9 cellular contexts compared by ENCODE assay signal in the genomic region with DNA sequence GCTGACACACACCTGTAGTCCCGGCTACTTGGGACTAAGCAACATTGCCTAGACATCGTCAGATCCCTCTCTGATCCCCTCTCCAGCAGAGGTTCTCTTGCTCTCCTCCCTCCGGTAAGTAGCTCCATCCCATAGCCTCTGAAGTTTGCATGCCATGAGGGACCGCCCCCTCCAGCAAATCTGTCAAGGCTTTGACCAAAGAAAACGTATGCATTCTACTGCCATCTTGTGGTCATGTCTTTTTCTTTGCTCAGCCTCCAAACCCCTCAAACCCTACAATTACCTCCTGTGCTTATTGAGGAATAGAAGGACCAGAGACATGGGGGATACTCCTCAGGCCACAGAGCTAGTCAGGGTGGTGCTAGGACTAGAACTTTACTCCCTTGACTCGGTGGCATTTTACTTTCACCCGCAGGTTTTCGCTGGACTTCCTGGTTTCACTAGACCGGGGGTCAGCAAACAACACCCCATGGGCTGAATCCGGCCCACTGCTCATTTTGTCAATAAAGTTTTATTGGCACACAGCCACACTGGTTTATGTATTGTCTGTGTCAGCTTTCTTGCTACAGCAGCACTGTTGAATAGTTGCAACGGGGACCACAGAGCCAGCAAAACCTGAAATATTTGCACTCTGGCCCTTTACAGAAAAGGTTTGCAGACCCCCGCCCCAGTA.
DNase-seq lines count a peak whose midpoint lies in the region; ATAC-seq lines count a peak whose summit lies in the region.
"Had no signal": no experiment of that assay in that cellular context is flagged by ENCODE, and none has a peak within 500 bp of the region (broad histone marks: within the 10 kb centered on the region; RNA-seq: fewer than 3 reads in every experiment).

No MANE protein-coding gene starts in this region.

- no peak overlapping the region for H3K4me3 Mint-ChIP-seq in activated naive CD4-positive, alpha-beta T cell treated with anti-CD3 and anti-CD28 coated beads for 36 hours
- H3K4me3 Mint-ChIP-seq: activated naive CD8-positive, alpha-beta T cell treated with anti-CD3 and anti-CD28 coated beads, Interleukin-2, amount 10 ng/mL, durations not matched to agents 7 days and 5 days had no signal

- peaks cover 4% of the 10 kb centered on the region for H3K36me3 Mint-ChIP-seq in activated naive CD4-positive, alpha-beta T cell treated with anti-CD3 and anti-CD28 coated beads for 36 hours (ENCODE audit: low read depth)
- H3K36me3 Mint-ChIP-seq: activated naive CD8-positive, alpha-beta T cell treated with anti-CD3 and anti-CD28 coated beads, Interleukin-2, amount 10 ng/mL, durations not matched to agents 7 days and 5 days had no signal

- no peak overlapping the region for H3K4me3 ChIP-seq in SK-N-MC
- no peak overlapping the region for H3K4me3 ChIP-seq in effector memory CD4-positive, alpha-beta T cell (ENCODE audit: insufficient read depth, low read depth, low read length, poor library complexity, severe bottlenecking)

- intact Hi-C loops in activated naive CD4-positive, alpha-beta T cell treated with anti-CD3 and anti-CD28 coated beads for 36 hours (cut with micrococcal nuclease), result loop anchor here (5.0 kb wide), 1 partner anchor 1177 kb away; a partner anchor contains a TSS

- peak; percentile 36 for DNase-seq in activated naive CD4-positive, alpha-beta T cell treated with anti-CD3 and anti-CD28 coated beads for 36 hours
- DNase-seq in activated naive CD4-positive, alpha-beta T cell treated with anti-CD3 and anti-CD28 coated beads, Interleukin-2, amount 50 U/mL, for 16 hours, result no peak
- DNase-seq in NCI-H1105 treated with DMSO at 0.1 percent for 48 hours (lab: John Stamatoyannopoulos, UW) (peak; percentile 23), SK-N-MC (ENCODE audit: low read depth, low spot score) (peak; percentile 86), globus pallidus (ENCODE audit: low spot score) (peak; percentile 24)
- DNase-seq in stimulated activated CD8-positive, alpha-beta memory T cell treated with anti-CD3 and anti-CD28 coated beads, Interleukin-4, amount 100 ng/mL, for 48 hours, result peak; percentile 28
- DNase-seq in effector memory CD4-positive, alpha-beta T cell, result no peak
- DNase-seq: activated naive CD8-positive, alpha-beta T cell treated with anti-CD3 and anti-CD28 coated beads, Interleukin-2, amount 10 ng/mL, durations not matched to agents 7 days and 5 days had no signal

- H3K27me3 Mint-ChIP-seq in activated naive CD4-positive, alpha-beta T cell treated with anti-CD3 and anti-CD28 coated beads for 36 hours (ENCODE audit: low read depth), result peaks cover 14% of the 10 kb centered on the region
- H3K27me3 Mint-ChIP-seq: activated naive CD8-positive, alpha-beta T cell treated with anti-CD3 and anti-CD28 coated beads, Interleukin-2, amount 10 ng/mL, durations not matched to agents 7 days and 5 days had no signal

- H3K4me1 Mint-ChIP-seq in activated naive CD4-positive, alpha-beta T cell treated with anti-CD3 and anti-CD28 coated beads for 36 hours (ENCODE audit: low read depth), result no peaks in the 10 kb centered on the region
- H3K4me1 Mint-ChIP-seq: activated naive CD8-positive, alpha-beta T cell treated with anti-CD3 and anti-CD28 coated beads, Interleukin-2, amount 10 ng/mL, durations not matched to agents 7 days and 5 days had no signal

- no peak overlapping the region for H3K27ac Mint-ChIP-seq in activated naive CD4-positive, alpha-beta T cell treated with anti-CD3 and anti-CD28 coated beads for 36 hours
- H3K27ac Mint-ChIP-seq: activated naive CD8-positive, alpha-beta T cell treated with anti-CD3 and anti-CD28 coated beads, Interleukin-2, amount 10 ng/mL, durations not matched to agents 7 days and 5 days had no signal

- no peaks in the 10 kb centered on the region for H3K36me3 ChIP-seq in SK-N-MC (ENCODE audit: insufficient read depth, low read length)
- H3K36me3 ChIP-seq in effector memory CD4-positive, alpha-beta T cell (ENCODE audit: control insufficient read depth, insufficient read depth, low read length), result no peaks in the 10 kb centered on the region

- H3K27me3 ChIP-seq in effector memory CD4-positive, alpha-beta T cell (replicated peaks; ENCODE audit: control insufficient read depth, insufficient read depth, low read length, poor library complexity, severe bottlenecking), result no peaks in the 10 kb centered on the region

- no peak overlapping the region for H3K9ac ChIP-seq in SK-N-MC (ENCODE audit: insufficient read length)

- H3K4me1 ChIP-seq in effector memory CD4-positive, alpha-beta T cell (ENCODE audit: control insufficient read depth, insufficient read depth, low read length, poor library complexity, severe bottlenecking), result no peaks in the 10 kb centered on the region

- CTCF ChIA-PET in activated naive CD4-positive, alpha-beta T cell treated with anti-CD3 and anti-CD28 coated beads for 36 hours (lab: Charles Lee), result no interaction called here

- no peak overlapping the region for H3K27ac ChIP-seq in SK-N-MC
- no peak overlapping the region for H3K27ac ChIP-seq in effector memory CD4-positive, alpha-beta T cell (ENCODE audit: insufficient read depth, low read length, poor library complexity, severe bottlenecking)

- 0 out of 2 replicates have a peak, but pooled peaks cover 2% of the 10 kb centered on the region for H3K9me3 ChIP-seq in SK-N-MC (ENCODE audit: low read depth, low read length)
- H3K9me3 ChIP-seq in effector memory CD4-positive, alpha-beta T cell (ENCODE audit: control insufficient read depth, low read length), result no peaks in the 10 kb centered on the region

- H3K9me3 Mint-ChIP-seq in activated naive CD4-positive, alpha-beta T cell treated with anti-CD3 and anti-CD28 coated beads for 36 hours, result peaks cover 18% of the 10 kb centered on the region

- no peak for ATAC-seq in HG02623 (IDR thresholded peaks at IDR 0.05; ENCODE audit: unreplicated experiment)

Comparison
In these comparisons a context has a peak if more than half of its experiments do, and no peak if none do; other contexts are left out.
1. DNase-seq: peak in activated naive CD4-positive, alpha-beta T cell treated with anti-CD3 and anti-CD28 coated beads for 36 hours (single experiment), NCI-H1105 treated with DMSO at 0.1 percent for 48 hours (single experiment), SK-N-MC (single experiment), globus pallidus (single experiment) and stimulated activated CD8-positive, alpha-beta memory T cell treated with anti-CD3 and anti-CD28 coated beads, Interleukin-4, amount 100 ng/mL, for 48 hours (single experiment); none in activated naive CD4-positive, alpha-beta T cell treated with anti-CD3 and anti-CD28 coated beads, Interleukin-2, amount 50 U/mL, for 16 hours (single experiment) and effector memory CD4-positive, alpha-beta T cell (0 of 3).